ENCODE assay signal across 9 cellular contexts in the genomic region with DNA sequence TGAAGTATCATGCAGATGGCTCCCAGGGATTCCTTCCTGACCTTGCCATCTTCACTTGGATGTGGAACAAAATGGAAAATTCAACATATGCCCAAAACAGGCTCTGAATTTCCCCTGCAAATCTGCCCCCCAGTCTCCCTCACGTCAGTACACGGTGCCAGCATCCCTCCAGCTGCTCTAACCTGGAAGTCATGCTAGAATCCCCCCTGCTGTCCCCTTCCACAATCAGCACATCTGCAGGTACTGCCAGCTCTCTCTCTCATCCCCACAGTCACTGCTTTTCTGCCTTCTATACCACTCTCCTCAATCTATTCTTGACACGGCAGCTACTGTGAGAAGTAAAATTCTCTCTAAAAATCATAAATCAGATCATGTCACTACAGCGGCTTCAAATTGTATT. TPM values are rescaled to one million over a fixed set of nuclear protein-coding genes. Genes with fewer than 3 reads are reported as not detected.
DNase-seq lines count a peak whose midpoint lies in the region; ATAC-seq and TF ChIP-seq lines count a peak whose summit lies in the region.
"Had no signal": no experiment of that assay in that cellular context is flagged by ENCODE, and none has a peak within 500 bp of the region (broad histone marks: within the 10 kb centered on the region; RNA-seq: fewer than 3 reads in every experiment).

No MANE protein-coding gene starts in this region.

- H3K4me3 Mint-ChIP-seq in T-helper 17 cell, result peak overlapping the region; percentile 90
- peak overlapping the region; percentile 80 for H3K4me3 Mint-ChIP-seq in natural killer cell

- H3K27me3 Mint-ChIP-seq in T-helper 17 cell, result no peaks in the 10 kb centered on the region
- H3K27me3 Mint-ChIP-seq in natural killer cell (ENCODE audit: low read depth in 2 of 2), result no peaks in the 10 kb centered on the region

- H3K9me3 Mint-ChIP-seq in natural killer cell, result no peaks in the 10 kb centered on the region

- intact Hi-C loops in natural killer cell (cut with micrococcal nuclease), result loop anchor here (1.0 to 2.0 kb wide), 4 partner anchors 22 to 55 kb away; a partner anchor contains a TSS

- peaks cover 3% of the 10 kb centered on the region for H3K36me3 Mint-ChIP-seq in T-helper 17 cell (ENCODE audit: low read depth)
- H3K36me3 Mint-ChIP-seq in natural killer cell, result no peaks in the 10 kb centered on the region

- TF ChIP-seq CTCF in natural killer cell (IDR thresholded peaks at IDR 0.05), result no peak

- H3K27ac Mint-ChIP-seq in T-helper 17 cell, result peak overlapping the region; percentile 97
- peak overlapping the region; percentile 82 to 87 for H3K27ac Mint-ChIP-seq in natural killer cell

- H3K4me1 Mint-ChIP-seq in T-helper 17 cell (peaks cover 33% of the 10 kb centered on the region), natural killer cell (peaks cover 33% of the 10 kb centered on the region in 2 donors)

- ATAC-seq in HG03159 (IDR thresholded peaks at IDR 0.05; ENCODE audit: unreplicated experiment), result peak; percentile 5
- ATAC-seq in T-helper 17 cell, result no peak
- no peak for ATAC-seq in natural killer cell
- no peak for ATAC-seq in GM18519 (IDR thresholded peaks at IDR 0.05; ENCODE audit: low FRiP score, unreplicated experiment)

- no peaks in the 10 kb centered on the region for H3K9me3 ChIP-seq in T-helper 17 cell (ENCODE audit: control insufficient read depth, low read length, poor library complexity, severe bottlenecking)

- DNase-seq in T-helper 17 cell, result no peak
- no peak for DNase-seq in natural killer cell
- DNase-seq in DMS53 (lab: John Stamatoyannopoulos, UW), result no peak
- DNase-seq in COLO829 (ENCODE audit: low spot score), result no peak
- DNase-seq: NCI-H1436 had no signal

RNA-seq across cellular contexts. Expression of a gene that starts 21.6 kb away (rescaled TPM):
- 10 to 100 TPM in 1 of 2 donors, 1 to 10 TPM in 1; 7.0 to 12.6 TPM for total RNA-seq in T-helper 17 cell
- total RNA-seq in natural killer cell, result 10 to 100 TPM; 19.3 to 38.5 (median 33.9) TPM

RNA-seq across cellular contexts. Expression of a gene that starts 23.1 kb away (rescaled TPM):
- total RNA-seq in T-helper 17 cell, result under 1 TPM in 1 of 2 donors, not detected in 1; 0.50 TPM
- total RNA-seq in natural killer cell, result under 1 TPM in 2 of 3 donors, not detected in 1; 0.53 to 0.66 TPM
- total RNA-seq: fibroblast of villous mesenchyme, kidney epithelial cell had no signal

RNA-seq across cellular contexts. Expression of a gene that starts 45.6 kb away (rescaled TPM):
- total RNA-seq in T-helper 17 cell, result 100 to 1,000 TPM; 216 to 233 TPM
- 100 to 1,000 TPM; 443 to 495 (median 478) TPM for total RNA-seq in natural killer cell
- total RNA-seq: fibroblast of villous mesenchyme, kidney epithelial cell had no signal

RNA-seq across cellular contexts. Expression of a gene that starts 55.0 kb away (rescaled TPM):
- total RNA-seq in T-helper 17 cell, result 1 to 10 TPM in 1 of 2 donors, under 1 TPM in 1; 0.83 to 1.6 TPM
- total RNA-seq in natural killer cell, result 10 to 100 TPM in 2 of 3 donors, 1 to 10 TPM in 1; 9.8 to 19.2 (median 13.6) TPM
